8 cellular contexts compared by ENCODE assay signal in genomic region chr15:41116872-41117242, GRCh38. TPM values are rescaled to one million over a fixed set of nuclear protein-coding genes. Genes with fewer than 3 reads are reported as not detected.
A peak's percentile ranks its signal among the peaks of the same experiment; 100 is the strongest.
DNase-seq lines count a peak whose midpoint lies in the region; ATAC-seq and TF ChIP-seq lines count a peak whose summit lies in the region.

No MANE protein-coding gene starts in this region.

- peaks cover 20% of the 10 kb centered on the region for H3K4me1 ChIP-seq in OCI-LY1 (ENCODE audit: insufficient read depth, low read length, severe bottlenecking)

- intact Hi-C loops in CD14-positive monocyte (cut with micrococcal nuclease), result loop anchor here (5.0 kb wide), 4 partner anchors 110 to 295 kb away; partner anchors contain the start of genes CHP1 (in 1 of the 2) and EXD1 (in 1 of the 2)

- H3K36me3 ChIP-seq in OCI-LY1 (ENCODE audit: insufficient read depth, low read length), result peaks cover 14% of the 10 kb centered on the region

- H3K27me3 Mint-ChIP-seq in CD14-positive monocyte (ENCODE audit: low read depth in 3 of 3) (peaks cover 2 to 5% (median 3%) of the 10 kb centered on the region in 3 donors), neural crest cell (ENCODE audit: low read depth) (peaks cover 14% of the 10 kb centered on the region)
- no peaks in the 10 kb centered on the region for H3K27me3 Mint-ChIP-seq in effector memory CD8-positive, alpha-beta T cell

- H2AFZ ChIP-seq in OCI-LY1 (ENCODE audit: low read length), result peak overlapping the region; percentile 97

- DNase-seq in CD14-positive monocyte (ENCODE audit: low spot score), result no peak
- no peak for DNase-seq in effector memory CD8-positive, alpha-beta T cell
- no peak for DNase-seq in neural crest cell (ENCODE audit: low read depth, low spot score)
- DNase-seq in GOT3 (lab: John Stamatoyannopoulos, UW), result no peak
- no peak for DNase-seq in NCI-H446 treated with DMSO at 0.1 percent for 48 hours (lab: John Stamatoyannopoulos, UW)

- no peaks in the 10 kb centered on the region for H3F3A ChIP-seq in OCI-LY1 (ENCODE audit: insufficient read depth, low read length)

- peaks cover 37% of the 10 kb centered on the region for H3K79me2 ChIP-seq in OCI-LY1 (ENCODE audit: insufficient read depth, low read length)

- ATAC-seq in effector memory CD8-positive, alpha-beta T cell (replicated peaks), result no peak
- ATAC-seq in GM18858 (IDR thresholded peaks at IDR 0.05; ENCODE audit: unreplicated experiment) (no peak), HG03469 (IDR thresholded peaks at IDR 0.05; ENCODE audit: unreplicated experiment) (no peak)

- peaks cover 23% of the 10 kb centered on the region for H3K4me1 Mint-ChIP-seq in CD14-positive monocyte
- peaks cover 19 to 28% of the 10 kb centered on the region in 2 donors for H3K4me1 Mint-ChIP-seq in effector memory CD8-positive, alpha-beta T cell (ENCODE audit: low read depth in 2 of 2)
- H3K4me1 Mint-ChIP-seq in neural crest cell, result peaks cover 14% of the 10 kb centered on the region

- H3K27ac Mint-ChIP-seq in CD14-positive monocyte (peak overlapping the region; percentile 98 to 100 (median 99)), neural crest cell (ENCODE audit: unreplicated experiment) (peak overlapping the region; percentile 91)
- H3K27ac Mint-ChIP-seq in effector memory CD8-positive, alpha-beta T cell, result peak overlapping the region; percentile 96 to 100

- no peaks in the 10 kb centered on the region for H4K20me1 ChIP-seq in OCI-LY1 (ENCODE audit: insufficient read depth, low read length)

- H3K4me3 Mint-ChIP-seq in CD14-positive monocyte, result peak overlapping the region; percentile 92 to 99
- H3K4me3 Mint-ChIP-seq in effector memory CD8-positive, alpha-beta T cell, result peak overlapping the region; percentile 91 to 96
- H3K4me3 Mint-ChIP-seq in neural crest cell, result peak overlapping the region; percentile 91

- peak overlapping the region; percentile 98 for H3K4me2 ChIP-seq in OCI-LY1 (ENCODE audit: low read length)

- H3K4me3 ChIP-seq in OCI-LY1 (ENCODE audit: low read depth, low read length, poor library complexity, severe bottlenecking), result peak overlapping the region; percentile 94

- no peaks in the 10 kb centered on the region for H3K9me2 ChIP-seq in OCI-LY1 (ENCODE audit: low read depth, low read length)

- no peaks in the 10 kb centered on the region for H3K9me3 ChIP-seq in OCI-LY1 (ENCODE audit: low read length)

- peaks cover 0 to 4% (median 0%) of the 10 kb centered on the region in 7 donors for H3K9me3 Mint-ChIP-seq in CD14-positive monocyte
- no peaks in the 10 kb centered on the region for H3K9me3 Mint-ChIP-seq in effector memory CD8-positive, alpha-beta T cell
- H3K9me3 Mint-ChIP-seq in neural crest cell, result peaks cover 2% of the 10 kb centered on the region

- TF ChIP-seq CTCF in CD14-positive monocyte (IDR thresholded peaks at IDR 0.05), result no peak
- no peak for TF ChIP-seq CTCF in OCI-LY1 (IDR thresholded peaks at IDR 0.05; ENCODE audit: low read length)
- no peak for TF ChIP-seq CTCF in neural crest cell (conservative IDR thresholded peaks at IDR 0.05)

- H3K36me3 Mint-ChIP-seq in CD14-positive monocyte, result peaks cover 0 to 13% of the 10 kb centered on the region in 2 donors
- H3K36me3 Mint-ChIP-seq in effector memory CD8-positive, alpha-beta T cell (ENCODE audit: insufficient read depth), result peaks cover 31% of the 10 kb centered on the region
- no peaks in the 10 kb centered on the region for H3K36me3 Mint-ChIP-seq in neural crest cell (ENCODE audit: low read depth)

- H3K9ac ChIP-seq in OCI-LY1 (ENCODE audit: low read length), result peak overlapping the region; percentile 96

- peak overlapping the region; percentile 84 for H3K27ac ChIP-seq in OCI-LY1 (ENCODE audit: low read depth, low read length, poor library complexity, severe bottlenecking)

- no peaks in the 10 kb centered on the region for H3K27me3 ChIP-seq in OCI-LY1 (ENCODE audit: insufficient read depth, low read length)

RNA-seq across cellular contexts. Expression of gene INO80, which starts 0.8 kb away (rescaled TPM):
- 1 to 10 TPM; 2.3 to 2.4 TPM for polyA plus RNA-seq in CD14-positive monocyte
- total RNA-seq in neural crest cell, result 18.5 and 20.2 TPM in 2 replicates
